Comparison of ENCODE assay signal across 26 cellular contexts in genomic region chr1:37723390-37724078, GRCh38. TPM values are rescaled to one million over a fixed set of nuclear protein-coding genes. Genes with fewer than 3 reads are reported as not detected.
DNase-seq lines count a peak whose midpoint lies in the region; ATAC-seq and TF ChIP-seq lines count a peak whose summit lies in the region.
"Had no signal": no experiment of that assay in that cellular context is flagged by ENCODE, and none has a peak within 500 bp of the region (broad histone marks: within the 10 kb centered on the region; RNA-seq: fewer than 3 reads in every experiment).

No MANE protein-coding gene starts in this region.

- H3K27ac ChIP-seq in GM23248, result no peak overlapping the region
- H3K27ac ChIP-seq in foreskin keratinocyte, result no peak overlapping the region
- H3K27ac ChIP-seq in thyroid gland, result no peak overlapping the region
- H3K27ac ChIP-seq: body of pancreas, colonic mucosa, testis had no signal

- in situ Hi-C loops in GM23248 (cut with MboI), result no loop called here

- TF ChIP-seq CTCF in choroid plexus epithelial cell (conservative IDR thresholded peaks at IDR 0.05; ENCODE audit: low read depth, low read length) (no peak), foreskin keratinocyte (conservative IDR thresholded peaks at IDR 0.05) (no peak), GM10266 (IDR thresholded peaks at IDR 0.05; ENCODE audit: control insufficient read depth, insufficient read depth, low read depth, missing control alignments) (no peak), thyroid gland (IDR thresholded peaks at IDR 0.05) (no peak)

- no peak overlapping the region for H3K4me2 ChIP-seq in GM23248 (ENCODE audit: unreplicated experiment)

- no peak for TF ChIP-seq POLR2A in thyroid gland (IDR thresholded peaks at IDR 0.05)

- intact Hi-C loops in posterior vena cava (cut with DNase I), result no loop called here
- intact Hi-C loops in thyroid gland (cut with DNase I), result no loop called here

- DNase-seq in GM23248, result peak; percentile 47
- peak; percentile 95 for DNase-seq in MV-4-11 (lab: John Stamatoyannopoulos, UW)
- DNase-seq in choroid plexus epithelial cell (ENCODE audit: low read depth), result peak; percentile 5
- peak; percentile 58 for DNase-seq in posterior vena cava (ENCODE audit: low spot score)
- DNase-seq in epidermal melanocyte (ENCODE audit: insufficient read length, low spot score), result no peak
- no peak for DNase-seq in foreskin keratinocyte
- DNase-seq in GM10266 (ENCODE audit: extremely low spot score), result no peak
- DNase-seq in thyroid gland, result no peak
- DNase-seq: ACHN; activated B cell treated with CpG ODN at 0.5 μM for 24 hours; activated CD4-positive, alpha-beta T cell treated with anti-CD3 and anti-CD28 coated beads, Interleukin-2, amount 50 U/mL, for 4 hours; activated CD8-positive, alpha-beta memory T cell treated with anti-CD3 and anti-CD28 coated beads, Interleukin-2, amount 50 U/mL, for 48 hours; activated naive CD8-positive, alpha-beta T cell treated with anti-CD3 and anti-CD28 coated beads for 36 hours; body of pancreas; colonic mucosa; left colon; naive thymus-derived CD4-positive, alpha-beta T cell; NCI-H1436 treated with DMSO at 0.1 percent for 48 hours; NCI-H526; stimulated activated CD8-positive, alpha-beta memory T cell treated with anti-CD3 and anti-CD28 coated beads, Interleukin-4, amount 100 ng/mL, for 48 hours; testis had no signal

- no peaks in the 10 kb centered on the region for H4K20me1 ChIP-seq in GM23248 (ENCODE audit: insufficient read depth)

- H3K27me3 ChIP-seq in GM23248 (replicated peaks; ENCODE audit: insufficient read depth) (peaks cover 27% of the 10 kb centered on the region), foreskin keratinocyte (peaks cover 31% of the 10 kb centered on the region), thyroid gland (no peaks in the 10 kb centered on the region)
- H3K27me3 ChIP-seq: body of pancreas, colonic mucosa, testis had no signal

- H3F3A ChIP-seq in GM23248 (ENCODE audit: insufficient read depth), result no peaks in the 10 kb centered on the region

- H3K4me3 ChIP-seq in GM23248 (no peak overlapping the region), choroid plexus epithelial cell (ENCODE audit: low read depth, low read length) (no peak overlapping the region), thyroid gland (replicated peaks in 1 of 3) (no peak overlapping the region)
- H3K4me3 ChIP-seq: body of pancreas, colonic mucosa, testis had no signal

- H3K79me2 ChIP-seq in GM23248 (ENCODE audit: insufficient read depth), result no peaks in the 10 kb centered on the region

- no peak overlapping the region for H2AFZ ChIP-seq in GM23248

- ATAC-seq in foreskin keratinocyte, result no peak
- ATAC-seq: body of pancreas; left colon; naive thymus-derived CD4-positive, alpha-beta T cell had no signal

- 44 to 51% methylated on average over 11 of the region's 11 CpGs for WGBS in GM23248 (ENCODE audit: low coverage in 1 of 2, low lambda C conversion rate in 2 of 2, missing lambda C conversion rate in 2 of 2), 2 experiments
- WGBS in thyroid gland, 2 donors, result 39 to 47% methylated on average over 10 to 11 of the region's 11 CpGs

- H3K4me1 ChIP-seq in GM23248 (ENCODE audit: insufficient read depth) (no peaks in the 10 kb centered on the region), foreskin keratinocyte (no peaks in the 10 kb centered on the region), thyroid gland (no peaks in the 10 kb centered on the region)
- H3K4me1 ChIP-seq: body of pancreas, colonic mucosa had no signal

- H3K36me3 ChIP-seq in GM23248 (ENCODE audit: low read depth) (no peaks in the 10 kb centered on the region), thyroid gland (no peaks in the 10 kb centered on the region)
- H3K36me3 ChIP-seq: colonic mucosa had no signal

- no peaks in the 10 kb centered on the region for H3K9me2 ChIP-seq in GM23248 (ENCODE audit: insufficient read depth)

- H3K9me3 ChIP-seq in GM23248 (ENCODE audit: low read depth) (no peaks in the 10 kb centered on the region), thyroid gland (no peaks in the 10 kb centered on the region)
- H3K9me3 ChIP-seq: body of pancreas, colonic mucosa, testis had no signal

- no peak overlapping the region for H3K9ac ChIP-seq in GM23248

RNA-seq across cellular contexts. Expression of gene CDCA8, which starts 31.2 kb away (rescaled TPM):
- total RNA-seq in GM23248 (2014; rRNA removed; shearing (Covaris generic)), result 4.4 and 5.7 TPM in 2 replicates
- polyA plus RNA-seq in GM23248 (2016; fragmentation: Nextera tagmentation; extraction: Ambion mirVana), result 15.4 and 16.6 TPM in 2 replicates
- total RNA-seq in posterior vena cava, result under 1 TPM; 0.42 to 0.48 TPM
- total RNA-seq in foreskin keratinocyte, result 35.4 and 47.6 TPM in 2 replicates
- polyA plus RNA-seq in foreskin keratinocyte, result 32.3 and 46.8 TPM in 2 replicates
- 1 to 10 TPM in 2 of 4 donors, under 1 TPM in 2; 0.33 to 1.2 (median 0.81) TPM for total RNA-seq in thyroid gland
- total RNA-seq: body of pancreas had no signal

RNA-seq across cellular contexts. Expression of gene EPHA10, which starts 41.4 kb away (rescaled TPM):
- not detected in 2 replicates for total RNA-seq in GM23248 (2014; rRNA removed; shearing (Covaris generic))
- polyA plus RNA-seq in GM23248 (2016; fragmentation: Nextera tagmentation; extraction: Ambion mirVana) (not detected in 2 replicates), foreskin keratinocyte (not detected in 2 replicates)
- total RNA-seq in posterior vena cava (under 1 TPM in 1 of 2 donors, not detected in 1; 0.05 TPM), foreskin keratinocyte (not detected in 2 replicates), thyroid gland (under 1 TPM in 3 of 4 donors, not detected in 1; 0.11 to 0.54 (median 0.54) TPM)
- total RNA-seq: activated naive CD8-positive, alpha-beta T cell treated with anti-CD3 and anti-CD28 coated beads for 36 hours; LHCN-M2; mesenteric fat pad; osteocyte had no signal
- polyA plus RNA-seq: CD14-positive monocyte; fibroblast of lung; naive thymus-derived CD4-positive, alpha-beta T cell had no signal

Comparison
In these comparisons a context has a peak if more than half of its experiments do, and no peak if none do; other contexts are left out.
1. DNase-seq: peak in GM23248 (single experiment), MV-4-11 (single experiment), choroid plexus epithelial cell (single experiment) and posterior vena cava (single experiment); none in epidermal melanocyte (single experiment), foreskin keratinocyte (0 of 2), GM10266 (single experiment) and thyroid gland (0 of 2).